In the genomic region with DNA sequence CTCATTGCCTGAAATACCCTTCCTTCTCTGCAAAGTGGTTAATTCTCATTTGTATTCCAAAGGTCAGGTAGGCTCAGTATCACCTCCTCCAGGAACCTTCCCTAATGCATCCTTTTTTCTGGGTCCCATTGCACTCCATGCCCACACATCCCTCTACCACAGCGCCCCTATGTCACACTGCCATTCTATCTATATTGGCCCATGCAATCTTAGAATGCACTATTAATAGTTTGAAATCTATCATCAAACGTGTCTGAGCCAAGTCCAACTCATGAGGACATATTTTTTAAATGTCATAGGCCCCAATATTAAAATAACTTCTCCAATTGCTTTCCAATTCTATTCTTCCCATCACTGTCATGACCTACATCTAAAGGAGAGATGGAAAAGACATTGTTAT, we compare ENCODE assay signal across 4 cellular contexts.
"Had no signal": no experiment of that assay in that cellular context is flagged by ENCODE, and none has a peak within 500 bp of the region (broad histone marks: within the 10 kb centered on the region; RNA-seq: fewer than 3 reads in every experiment).

No MANE protein-coding gene starts in this region.

- H3K4me3 Mint-ChIP-seq: GM23338, H9 had no signal

- H3K4me3 ChIP-seq: GM23338 had no signal

- H3K27ac Mint-ChIP-seq: GM23338, H9 had no signal

- ATAC-seq: GM23338 had no signal

- H3K9me3 Mint-ChIP-seq: H9 had no signal

- DNase-seq: H9, HCEC 1CT, IMR-90 had no signal
